In genomic region chr17:60559995-60560859, GRCh38 we compare ENCODE assay signal across 1 cellular context.
A peak's percentile ranks its signal among the peaks of the same experiment; 100 is the strongest.
TF ChIP-seq lines count a peak whose summit lies in the region.

No MANE protein-coding gene starts in this region.

TF ChIP-seq in HepG2, 621 proteins besides CTCF, POLR2A, EP300 and RAD21 (continued from another document and continues in another):
- TF ChIP-seq, protein P1, sequence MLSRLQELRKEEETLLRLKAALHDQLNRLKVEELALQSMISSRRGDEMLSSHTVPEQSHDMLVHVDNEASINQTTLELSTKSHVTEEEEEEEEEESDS (CRISPR knock-in tag; IDR thresholded peaks at IDR 0.05; ENCODE audit: borderline replicate concordance), result no peak
- TF ChIP-seq GPBP1L1 (CRISPR knock-in tag; IDR thresholded peaks at IDR 0.05) (no peak), ZNF10 (CRISPR knock-in tag; IDR thresholded peaks at IDR 0.05; ENCODE audit: borderline replicate concordance, low read depth) (no peak), ZNF503 (CRISPR knock-in tag; IDR thresholded peaks at IDR 0.05) (no peak), ZFP36L2 (CRISPR knock-in tag; IDR thresholded peaks at IDR 0.05) (no peak), PHB2 (IDR thresholded peaks at IDR 0.05; ENCODE audit: partially characterized antibody) (no peak), HMGA1 (CRISPR knock-in tag; conservative IDR thresholded peaks at IDR 0.05) (no peak), SMYD3 (CRISPR knock-in tag; IDR thresholded peaks at IDR 0.05) (no peak), NFYB (CRISPR knock-in tag; IDR thresholded peaks at IDR 0.05) (no peak; the same call in 1 of the 2 replicates), ZNF337 (CRISPR knock-in tag; IDR thresholded peaks at IDR 0.05; ENCODE audit: borderline replicate concordance, low read depth) (peak; percentile 93; the same call in 1 of the 2 replicates), SCMH1 (CRISPR knock-in tag; IDR thresholded peaks at IDR 0.05; ENCODE audit: borderline replicate concordance) (no peak), FOXM1 (CRISPR knock-in tag; IDR thresholded peaks at IDR 0.05) (no peak), RFX5 (IDR thresholded peaks at IDR 0.05; ENCODE audit: low read depth, low read length) (no peak), SRY (CRISPR knock-in tag; IDR thresholded peaks at IDR 0.05) (no peak), ZZZ3 (CRISPR knock-in tag; IDR thresholded peaks at IDR 0.05; ENCODE audit: borderline replicate concordance) (peak; percentile 74; the same call in 1 of the 2 replicates), ZNF713 (CRISPR knock-in tag; IDR thresholded peaks at IDR 0.05) (no peak), PRPF4 (IDR thresholded peaks at IDR 0.05; ENCODE audit: low read depth, low read length, poor library complexity, severe bottlenecking) (no peak), ZBTB1 (CRISPR knock-in tag; IDR thresholded peaks at IDR 0.05; ENCODE audit: borderline replicate concordance) (peak; percentile 19; the same call in 1 of the 2 replicates), MBNL3 (CRISPR knock-in tag; conservative IDR thresholded peaks at IDR 0.05) (no peak), ZFP37 (CRISPR knock-in tag; IDR thresholded peaks at IDR 0.05; ENCODE audit: borderline replicate concordance) (0 out of 2 replicates have a peak, but pooled peaks have one; percentile 37), ZFP41 (CRISPR knock-in tag; IDR thresholded peaks at IDR 0.05; ENCODE audit: borderline replicate concordance) (peak; percentile 32; the same call in 1 of the 2 replicates), ZNF724P (CRISPR knock-in tag; IDR thresholded peaks at IDR 0.05; ENCODE audit: borderline replicate concordance) (no peak), XBP1 (CRISPR knock-in tag; IDR thresholded peaks at IDR 0.05) (no peak), YY1 (IDR thresholded peaks at IDR 0.05; ENCODE audit: insufficient read depth, insufficient replicate concordance, low read depth, low read length) (peak; percentile 52), XRCC5 (optimal IDR thresholded peaks at IDR 0.05; ENCODE audit: low read length) (peak; percentile 63), ZNF292 (CRISPR knock-in tag; IDR thresholded peaks at IDR 0.05; ENCODE audit: borderline replicate concordance, low read depth) (peak; percentile 64; the same call in 1 of the 2 replicates), SYNCRIP (IDR thresholded peaks at IDR 0.05; ENCODE audit: insufficient read depth, low read depth, low read length) (no peak), SOX6 (IDR thresholded peaks at IDR 0.05) (no peak), SOX6 (CRISPR knock-in tag; IDR thresholded peaks at IDR 0.05) (peak; percentile 79), ZNF720 (CRISPR knock-in tag; IDR thresholded peaks at IDR 0.05) (no peak), ZNF430 (CRISPR knock-in tag; IDR thresholded peaks at IDR 0.05) (no peak; the same call in 1 of the 2 replicates), KLF11 (CRISPR knock-in tag; IDR thresholded peaks at IDR 0.05) (no peak), SNAPC2 (CRISPR knock-in tag; IDR thresholded peaks at IDR 0.05) (peak; percentile 29; the same call in 1 of the 2 replicates), SAP130 (CRISPR knock-in tag; IDR thresholded peaks at IDR 0.05; ENCODE audit: low read depth) (peak; percentile 92), ZNF83 (CRISPR knock-in tag; IDR thresholded peaks at IDR 0.05; ENCODE audit: borderline replicate concordance) (peak; percentile 67; the same call in 1 of the 2 replicates), KAT7 (CRISPR knock-in tag; IDR thresholded peaks at IDR 0.05; ENCODE audit: borderline replicate concordance) (peak; percentile 35; the same call in 1 of the 2 replicates)
- TF ChIP-seq, protein P2, sequence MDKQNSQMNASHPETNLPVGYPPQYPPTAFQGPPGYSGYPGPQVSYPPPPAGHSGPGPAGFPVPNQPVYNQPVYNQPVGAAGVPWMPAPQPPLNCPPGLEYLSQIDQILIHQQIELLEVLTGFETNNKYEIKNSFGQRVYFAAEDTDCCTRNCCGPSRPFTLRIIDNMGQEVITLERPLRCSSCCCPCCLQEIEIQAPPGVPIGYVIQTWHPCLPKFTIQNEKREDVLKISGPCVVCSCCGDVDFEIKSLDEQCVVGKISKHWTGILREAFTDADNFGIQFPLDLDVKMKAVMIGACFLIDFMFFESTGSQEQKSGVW (CRISPR knock-in tag; IDR thresholded peaks at IDR 0.05; ENCODE audit: borderline replicate concordance), result no peak
- TF ChIP-seq, protein P3, sequence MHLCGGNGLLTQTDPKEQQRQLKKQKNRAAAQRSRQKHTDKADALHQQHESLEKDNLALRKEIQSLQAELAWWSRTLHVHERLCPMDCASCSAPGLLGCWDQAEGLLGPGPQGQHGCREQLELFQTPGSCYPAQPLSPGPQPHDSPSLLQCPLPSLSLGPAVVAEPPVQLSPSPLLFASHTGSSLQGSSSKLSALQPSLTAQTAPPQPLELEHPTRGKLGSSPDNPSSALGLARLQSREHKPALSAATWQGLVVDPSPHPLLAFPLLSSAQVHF (CRISPR knock-in tag; IDR thresholded peaks at IDR 0.05), result peak; percentile 66; the same call in 1 of the 2 replicates
- TF ChIP-seq, protein P4, sequence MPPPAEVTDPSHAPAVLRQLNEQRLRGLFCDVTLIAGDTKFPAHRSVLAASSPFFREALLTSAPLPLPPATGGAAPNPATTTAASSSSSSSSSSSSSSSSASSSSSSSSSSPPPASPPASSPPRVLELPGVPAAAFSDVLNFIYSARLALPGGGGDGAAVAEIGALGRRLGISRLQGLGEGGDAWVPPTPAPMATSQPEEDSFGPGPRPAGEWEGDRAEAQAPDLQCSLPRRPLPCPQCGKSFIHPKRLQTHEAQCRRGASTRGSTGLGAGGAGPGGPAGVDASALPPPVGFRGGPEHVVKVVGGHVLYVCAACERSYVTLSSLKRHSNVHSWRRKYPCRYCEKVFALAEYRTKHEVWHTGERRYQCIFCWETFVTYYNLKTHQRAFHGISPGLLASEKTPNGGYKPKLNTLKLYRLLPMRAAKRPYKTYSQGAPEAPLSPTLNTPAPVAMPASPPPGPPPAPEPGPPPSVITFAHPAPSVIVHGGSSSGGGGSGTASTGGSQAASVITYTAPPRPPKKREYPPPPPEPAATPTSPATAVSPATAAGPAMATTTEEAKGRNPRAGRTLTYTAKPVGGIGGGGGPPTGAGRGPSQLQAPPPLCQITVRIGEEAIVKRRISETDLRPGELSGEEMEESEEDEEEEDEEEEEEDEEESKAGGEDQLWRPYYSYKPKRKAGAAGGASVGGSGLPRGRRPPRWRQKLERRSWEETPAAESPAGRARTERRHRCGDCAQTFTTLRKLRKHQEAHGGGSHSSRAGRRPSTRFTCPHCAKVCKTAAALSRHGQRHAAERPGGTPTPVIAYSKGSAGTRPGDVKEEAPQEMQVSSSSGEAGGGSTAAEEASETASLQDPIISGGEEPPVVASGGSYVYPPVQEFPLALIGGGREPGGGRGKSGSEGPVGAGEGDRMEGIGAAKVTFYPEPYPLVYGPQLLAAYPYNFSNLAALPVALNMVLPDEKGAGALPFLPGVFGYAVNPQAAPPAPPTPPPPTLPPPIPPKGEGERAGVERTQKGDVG (CRISPR knock-in tag; IDR thresholded peaks at IDR 0.05; ENCODE audit: borderline replicate concordance), result peak; percentile 72; the same call in 1 of the 2 replicates
- TF ChIP-seq, protein P5, sequence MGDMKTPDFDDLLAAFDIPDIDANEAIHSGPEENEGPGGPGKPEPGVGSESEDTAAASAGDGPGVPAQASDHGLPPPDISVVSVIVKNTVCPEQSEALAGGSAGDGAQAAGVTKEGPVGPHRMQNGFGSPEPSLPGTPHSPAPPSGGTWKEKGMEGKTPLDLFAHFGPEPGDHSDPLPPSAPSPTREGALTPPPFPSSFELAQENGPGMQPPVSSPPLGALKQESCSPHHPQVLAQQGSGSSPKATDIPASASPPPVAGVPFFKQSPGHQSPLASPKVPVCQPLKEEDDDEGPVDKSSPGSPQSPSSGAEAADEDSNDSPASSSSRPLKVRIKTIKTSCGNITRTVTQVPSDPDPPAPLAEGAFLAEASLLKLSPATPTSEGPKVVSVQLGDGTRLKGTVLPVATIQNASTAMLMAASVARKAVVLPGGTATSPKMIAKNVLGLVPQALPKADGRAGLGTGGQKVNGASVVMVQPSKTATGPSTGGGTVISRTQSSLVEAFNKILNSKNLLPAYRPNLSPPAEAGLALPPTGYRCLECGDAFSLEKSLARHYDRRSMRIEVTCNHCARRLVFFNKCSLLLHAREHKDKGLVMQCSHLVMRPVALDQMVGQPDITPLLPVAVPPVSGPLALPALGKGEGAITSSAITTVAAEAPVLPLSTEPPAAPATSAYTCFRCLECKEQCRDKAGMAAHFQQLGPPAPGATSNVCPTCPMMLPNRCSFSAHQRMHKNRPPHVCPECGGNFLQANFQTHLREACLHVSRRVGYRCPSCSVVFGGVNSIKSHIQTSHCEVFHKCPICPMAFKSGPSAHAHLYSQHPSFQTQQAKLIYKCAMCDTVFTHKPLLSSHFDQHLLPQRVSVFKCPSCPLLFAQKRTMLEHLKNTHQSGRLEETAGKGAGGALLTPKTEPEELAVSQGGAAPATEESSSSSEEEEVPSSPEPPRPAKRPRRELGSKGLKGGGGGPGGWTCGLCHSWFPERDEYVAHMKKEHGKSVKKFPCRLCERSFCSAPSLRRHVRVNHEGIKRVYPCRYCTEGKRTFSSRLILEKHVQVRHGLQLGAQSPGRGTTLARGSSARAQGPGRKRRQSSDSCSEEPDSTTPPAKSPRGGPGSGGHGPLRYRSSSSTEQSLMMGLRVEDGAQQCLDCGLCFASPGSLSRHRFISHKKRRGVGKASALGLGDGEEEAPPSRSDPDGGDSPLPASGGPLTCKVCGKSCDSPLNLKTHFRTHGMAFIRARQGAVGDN (CRISPR knock-in tag; IDR thresholded peaks at IDR 0.05), result peak; percentile 86
- TF ChIP-seq, protein P6, sequence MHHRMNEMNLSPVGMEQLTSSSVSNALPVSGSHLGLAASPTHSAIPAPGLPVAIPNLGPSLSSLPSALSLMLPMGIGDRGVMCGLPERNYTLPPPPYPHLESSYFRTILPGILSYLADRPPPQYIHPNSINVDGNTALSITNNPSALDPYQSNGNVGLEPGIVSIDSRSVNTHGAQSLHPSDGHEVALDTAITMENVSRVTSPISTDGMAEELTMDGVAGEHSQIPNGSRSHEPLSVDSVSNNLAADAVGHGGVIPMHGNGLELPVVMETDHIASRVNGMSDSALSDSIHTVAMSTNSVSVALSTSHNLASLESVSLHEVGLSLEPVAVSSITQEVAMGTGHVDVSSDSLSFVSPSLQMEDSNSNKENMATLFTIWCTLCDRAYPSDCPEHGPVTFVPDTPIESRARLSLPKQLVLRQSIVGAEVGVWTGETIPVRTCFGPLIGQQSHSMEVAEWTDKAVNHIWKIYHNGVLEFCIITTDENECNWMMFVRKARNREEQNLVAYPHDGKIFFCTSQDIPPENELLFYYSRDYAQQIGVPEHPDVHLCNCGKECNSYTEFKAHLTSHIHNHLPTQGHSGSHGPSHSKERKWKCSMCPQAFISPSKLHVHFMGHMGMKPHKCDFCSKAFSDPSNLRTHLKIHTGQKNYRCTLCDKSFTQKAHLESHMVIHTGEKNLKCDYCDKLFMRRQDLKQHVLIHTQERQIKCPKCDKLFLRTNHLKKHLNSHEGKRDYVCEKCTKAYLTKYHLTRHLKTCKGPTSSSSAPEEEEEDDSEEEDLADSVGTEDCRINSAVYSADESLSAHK (CRISPR knock-in tag; IDR thresholded peaks at IDR 0.05; ENCODE audit: borderline replicate concordance), result no peak
- TF ChIP-seq, protein P7, sequence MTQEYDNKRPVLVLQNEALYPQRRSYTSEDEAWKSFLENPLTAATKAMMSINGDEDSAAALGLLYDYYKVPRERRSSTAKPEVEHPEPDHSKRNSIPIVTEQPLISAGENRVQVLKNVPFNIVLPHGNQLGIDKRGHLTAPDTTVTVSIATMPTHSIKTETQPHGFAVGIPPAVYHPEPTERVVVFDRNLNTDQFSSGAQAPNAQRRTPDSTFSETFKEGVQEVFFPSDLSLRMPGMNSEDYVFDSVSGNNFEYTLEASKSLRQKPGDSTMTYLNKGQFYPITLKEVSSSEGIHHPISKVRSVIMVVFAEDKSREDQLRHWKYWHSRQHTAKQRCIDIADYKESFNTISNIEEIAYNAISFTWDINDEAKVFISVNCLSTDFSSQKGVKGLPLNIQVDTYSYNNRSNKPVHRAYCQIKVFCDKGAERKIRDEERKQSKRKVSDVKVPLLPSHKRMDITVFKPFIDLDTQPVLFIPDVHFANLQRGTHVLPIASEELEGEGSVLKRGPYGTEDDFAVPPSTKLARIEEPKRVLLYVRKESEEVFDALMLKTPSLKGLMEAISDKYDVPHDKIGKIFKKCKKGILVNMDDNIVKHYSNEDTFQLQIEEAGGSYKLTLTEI (CRISPR knock-in tag; conservative IDR thresholded peaks at IDR 0.05), result no peak
- TF ChIP-seq, protein P8, sequence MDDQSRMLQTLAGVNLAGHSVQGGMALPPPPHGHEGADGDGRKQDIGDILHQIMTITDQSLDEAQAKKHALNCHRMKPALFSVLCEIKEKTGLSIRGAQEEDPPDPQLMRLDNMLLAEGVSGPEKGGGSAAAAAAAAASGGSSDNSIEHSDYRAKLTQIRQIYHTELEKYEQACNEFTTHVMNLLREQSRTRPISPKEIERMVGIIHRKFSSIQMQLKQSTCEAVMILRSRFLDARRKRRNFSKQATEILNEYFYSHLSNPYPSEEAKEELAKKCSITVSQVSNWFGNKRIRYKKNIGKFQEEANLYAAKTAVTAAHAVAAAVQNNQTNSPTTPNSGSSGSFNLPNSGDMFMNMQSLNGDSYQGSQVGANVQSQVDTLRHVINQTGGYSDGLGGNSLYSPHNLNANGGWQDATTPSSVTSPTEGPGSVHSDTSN (CRISPR knock-in tag; IDR thresholded peaks at IDR 0.05; ENCODE audit: borderline replicate concordance), result no peak
